ENCODE assay signal across 9 cellular contexts in the genomic region with DNA sequence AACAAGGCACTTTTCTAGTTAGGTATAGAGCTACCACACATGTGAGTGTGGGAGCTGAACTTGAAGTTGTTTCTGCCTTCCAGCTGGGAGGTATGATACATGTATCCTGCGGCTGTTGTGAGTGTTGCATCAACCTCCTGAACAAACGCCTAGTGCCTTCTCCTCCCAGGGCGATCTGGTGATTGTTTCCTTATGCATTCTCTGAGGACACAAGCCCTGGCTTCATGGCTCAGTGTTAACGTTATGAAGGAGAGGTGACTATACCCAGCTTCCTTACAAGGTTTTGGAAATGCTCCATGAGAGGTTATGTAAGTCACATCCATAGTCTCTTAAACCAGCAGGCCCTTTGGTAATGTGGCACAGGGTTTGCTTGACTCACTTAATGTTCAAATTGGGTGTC.
A peak's percentile ranks its signal among the peaks of the same experiment; 100 is the strongest.
DNase-seq lines count a peak whose midpoint lies in the region; ATAC-seq, FAIRE-seq and TF ChIP-seq lines count a peak whose summit lies in the region.
"Had no signal": no experiment of that assay in that cellular context is flagged by ENCODE, and none has a peak within 500 bp of the region (broad histone marks: within the 10 kb centered on the region; RNA-seq: fewer than 3 reads in every experiment).

No MANE protein-coding gene starts in this region.

- no peak for TF ChIP-seq EP300 in H1 (IDR thresholded peaks at IDR 0.05; ENCODE audit: borderline replicate concordance in 1 of 2, low read depth in 2 of 2, low read length in 2 of 2)

- no peaks in the 10 kb centered on the region; a peak in 1 of 4 replicates for H3K79me2 ChIP-seq in H1 (ENCODE audit: control insufficient read depth in 1 of 2, insufficient read depth in 2 of 2, low read length in 2 of 2)
- H3K79me2 ChIP-seq in trophoblast cell (ENCODE audit: control insufficient read depth, insufficient read depth, low read length, poor library complexity), result no peaks in the 10 kb centered on the region

- H4K12ac ChIP-seq in trophoblast cell (ENCODE audit: low read depth, low read length), result no peak overlapping the region

- no peak for TF ChIP-seq CTCF in H1 (IDR thresholded peaks at IDR 0.05; ENCODE audit: control extremely low read depth in 1 of 3, insufficient read depth in 1 of 3, low read depth in 1 of 3, low read length in 3 of 3)
- no peak for TF ChIP-seq CTCF in ascending aorta (IDR thresholded peaks at IDR 0.05)

- no peak overlapping the region for H3K27ac ChIP-seq in H1 (ENCODE audit: low read depth, low read length)
- no peak overlapping the region for H3K27ac ChIP-seq in trophoblast cell (ENCODE audit: low read depth, low read length)
- H3K27ac ChIP-seq in ascending aorta, result peak overlapping the region in 1 of 2 donors; percentile 13

- H3K9ac ChIP-seq in H1 (replicated peaks in 1 of 4; ENCODE audit: extremely low read depth in 1 of 4, low read depth in 3 of 4, low read length in 3 of 4), result no peak overlapping the region
- no peak overlapping the region for H3K9ac ChIP-seq in trophoblast cell (ENCODE audit: low read length)

- H3K9me3 ChIP-seq in H1 (ENCODE audit: insufficient read depth in 2 of 2, low read depth in 1 of 2, low read length in 1 of 2), result no peaks in the 10 kb centered on the region
- H3K9me3 ChIP-seq in trophoblast cell (ENCODE audit: insufficient read depth, low read depth, low read length), result no peaks in the 10 kb centered on the region
- H3K9me3 ChIP-seq in ascending aorta, result no peaks in the 10 kb centered on the region

- CTCF ChIA-PET in H1 (lab: Charles Lee; ENCODE audit: partially characterized antibody), result interaction anchor here (2.4 to 2.7 kb wide), 2 partner anchors 15 to 17 kb away, joined by 9 to 22 read pairs; no protein-coding TSS in a partner anchor

- H3K23me2 ChIP-seq in H1 (ENCODE audit: low read depth, low read length), result no peaks in the 10 kb centered on the region

- H3K79me1 ChIP-seq in H1 (ENCODE audit: low read depth, low read length) (peaks cover 7% of the 10 kb centered on the region; the same call in 1 of the 2 replicates), trophoblast cell (ENCODE audit: low read length) (no peaks in the 10 kb centered on the region)

- 86% methylated on average over 4 of the region's 4 CpGs; no CpG with 5 or more reads in 1 of the 2 experiments for WGBS in H1 (ENCODE audit: extremely low coverage in 1 of 2, insufficient coverage in 1 of 2, insufficient read length in 1 of 2, insufficient replicate concordance in 2 of 2, low coverage in 1 of 2, low lambda C conversion rate in 2 of 2, missing lambda C conversion rate in 1 of 2), 2 experiments
- WGBS in trophoblast cell (ENCODE audit: extremely low coverage, insufficient coverage, insufficient read length), result no CpG with 5 or more reads among the region's 4 CpGs

- intact Hi-C loops in ascending aorta (cut with DNase I), result no loop called here

- H3K4me3 ChIP-seq in H1 (ENCODE audit: extremely low read depth in 1 of 4, insufficient read depth in 2 of 4, low read depth in 3 of 4, low read length in 4 of 4) (no peak overlapping the region), trophoblast cell (ENCODE audit: low read depth, low read length) (no peak overlapping the region), ascending aorta (no peak overlapping the region)

- H3K18ac ChIP-seq in H1 (ENCODE audit: extremely low read depth, low read length) (no peak overlapping the region), trophoblast cell (ENCODE audit: low read length) (no peak overlapping the region)

- H2BK15ac ChIP-seq in H1 (ENCODE audit: low read length), result no peak overlapping the region

- peaks cover 1 to 10% of the 10 kb centered on the region in 2 experiments for H4K20me1 ChIP-seq in H1 (replicated peaks in 1 of 2; ENCODE audit: control insufficient read depth in 1 of 2, insufficient read depth in 2 of 2, low read length in 2 of 2)

- H2BK12ac ChIP-seq in H1 (ENCODE audit: low read depth, low read length) (no peak overlapping the region), trophoblast cell (ENCODE audit: low read length) (no peak overlapping the region)

- H3K23ac ChIP-seq in H1 (ENCODE audit: insufficient read length), result no peak overlapping the region
- H3K23ac ChIP-seq in trophoblast cell (ENCODE audit: low read length), result no peak overlapping the region

- DNase-seq in Daoy (ENCODE audit: low read depth), result peak; percentile 94
- DNase-seq in NCI-H69 (lab: John Stamatoyannopoulos, UW), result peak; percentile 11
- no peak for DNase-seq in H1 (ENCODE audit: low read depth in 1 of 2, low spot score in 2 of 2)
- DNase-seq in trophoblast cell, result peak; percentile 91 to 93
- DNase-seq in central memory CD4-positive, alpha-beta T cell, result no peak
- DNase-seq in ascending aorta (ENCODE audit: low spot score in 2 of 2), result no peak
- no peak for DNase-seq in SK-N-DZ (ENCODE audit: low spot score)
- DNase-seq: activated naive CD4-positive, alpha-beta T cell had no signal

- no peak for FAIRE-seq in H1 (lab: Jason Lieb, UNC)

- H2BK5ac ChIP-seq in H1 (ENCODE audit: low read depth, low read length), result no peak overlapping the region
- no peak overlapping the region for H2BK5ac ChIP-seq in trophoblast cell (ENCODE audit: low read depth, low read length, poor library complexity)

- no peak overlapping the region for H3K4ac ChIP-seq in H1 (replicated peaks; ENCODE audit: insufficient read length, low read depth, low read length)
- H3K4ac ChIP-seq in trophoblast cell (ENCODE audit: low read depth, low read length), result no peak overlapping the region

- no peaks in the 10 kb centered on the region for H3K27me3 ChIP-seq in H1 (replicated peaks in 1 of 4; ENCODE audit: control insufficient read depth in 3 of 4, extremely low read depth in 1 of 4, insufficient read depth in 3 of 4, low read length in 3 of 4)
- H3K27me3 ChIP-seq in trophoblast cell (ENCODE audit: insufficient read depth, low read length), result no peaks in the 10 kb centered on the region
- no peaks in the 10 kb centered on the region for H3K27me3 ChIP-seq in ascending aorta

- no peak overlapping the region for H4K5ac ChIP-seq in H1 (ENCODE audit: insufficient read length, low read depth, low read length)

- no peak for TF ChIP-seq RAD21 in H1 (IDR thresholded peaks at IDR 0.05 in 1 of 2, conservative IDR thresholded peaks at IDR 0.05 in 1 of 2; ENCODE audit: low read depth in 2 of 2, low read length in 2 of 2)

- no peak for TF ChIP-seq POLR2A in H1 (IDR thresholded peaks at IDR 0.05; ENCODE audit: control extremely low read depth in 1 of 2, low read depth in 2 of 2, low read length in 2 of 2)

- no peak overlapping the region for H4K91ac ChIP-seq in H1 (replicated peaks; ENCODE audit: insufficient read length, low read length)
- H4K91ac ChIP-seq in trophoblast cell (ENCODE audit: low read depth, low read length), result no peak overlapping the region

- no peak overlapping the region for H2BK120ac ChIP-seq in H1 (replicated peaks; ENCODE audit: low read depth, low read length)
- H2BK120ac ChIP-seq in trophoblast cell (ENCODE audit: insufficient read depth, low read length, poor library complexity), result no peak overlapping the region

- H2AK5ac ChIP-seq in H1 (ENCODE audit: low read depth, low read length) (no peak overlapping the region), trophoblast cell (ENCODE audit: low read length) (no peak overlapping the region)

- POLR2A ChIA-PET in H1 (lab: Charles Lee; ENCODE audit: partially characterized antibody), result no interaction called here

- no peak for ATAC-seq in GM18511 (IDR thresholded peaks at IDR 0.05; ENCODE audit: unreplicated experiment)

- H2AFZ ChIP-seq in H1 (ENCODE audit: low read length) (no peak overlapping the region), trophoblast cell (ENCODE audit: insufficient read depth, low read length, poor library complexity) (no peak overlapping the region)

- H3K4me2 ChIP-seq in H1 (ENCODE audit: insufficient read depth in 1 of 2, low read depth in 2 of 2, low read length in 2 of 2) (no peak overlapping the region), trophoblast cell (ENCODE audit: low read length) (no peak overlapping the region)

- H3K56ac ChIP-seq in H1 (replicated peaks; ENCODE audit: insufficient read length, low read depth, low read length), result no peak overlapping the region

- no peak overlapping the region for H2BK20ac ChIP-seq in H1 (ENCODE audit: low read length)

- H4K8ac ChIP-seq in H1 (ENCODE audit: extremely low read depth, insufficient read depth, low read length) (no peak overlapping the region), trophoblast cell (ENCODE audit: low read depth, low read length) (no peak overlapping the region)

- H3K4me1 ChIP-seq in H1 (replicated peaks in 1 of 4; ENCODE audit: control insufficient read depth in 3 of 4, insufficient read depth in 4 of 4, low read length in 3 of 4), result peaks cover 0 to 9% (median 2%) of the 10 kb centered on the region in 4 experiments; a peak in 4 of 7 replicates
- peaks cover 0 to 8% of the 10 kb centered on the region in 2 experiments for H3K4me1 ChIP-seq in trophoblast cell (ENCODE audit: control insufficient read depth in 1 of 2, insufficient read depth in 2 of 2, low read length in 2 of 2)
- peaks cover 6 to 10% of the 10 kb centered on the region in 2 donors for H3K4me1 ChIP-seq in ascending aorta

- H3K36me3 ChIP-seq in H1 (ENCODE audit: control insufficient read depth in 2 of 4, insufficient read depth in 4 of 4, low read length in 3 of 4) (no peaks in the 10 kb centered on the region), trophoblast cell (ENCODE audit: control insufficient read depth in 1 of 2, insufficient read depth in 2 of 2, low read length in 2 of 2) (no peaks in the 10 kb centered on the region), ascending aorta (no peaks in the 10 kb centered on the region)

- H3K14ac ChIP-seq in H1 (ENCODE audit: insufficient read length) (no peak overlapping the region), trophoblast cell (ENCODE audit: low read length) (no peak overlapping the region)

TF ChIP-seq in H1, 55 proteins besides CTCF, POLR2A, EP300 and RAD21:
- TF ChIP-seq ASH2L (IDR thresholded peaks at IDR 0.05; ENCODE audit: low read length) (no peak), CEBPB (IDR thresholded peaks at IDR 0.05; ENCODE audit: low read depth, low read length) (peak; percentile 20; the same call in 1 of the 2 replicates), RNF2 (IDR thresholded peaks at IDR 0.05; ENCODE audit: borderline replicate concordance, low read depth, low read length, missing control alignments, poor library complexity, severe bottlenecking) (no peak), TBP (IDR thresholded peaks at IDR 0.05; ENCODE audit: low read depth, low read length) (no peak)

Comparison
In these comparisons a context has a peak if more than half of its experiments do, and no peak if none do; other contexts are left out.
1. DNase-seq: peak in Daoy (single experiment), NCI-H69 (single experiment) and trophoblast cell (2 of 2); none in H1 (0 of 2), central memory CD4-positive, alpha-beta T cell (single experiment), ascending aorta (0 of 2) and SK-N-DZ (single experiment).